Comparison of ENCODE assay signal across 14 cellular contexts in the genomic region with DNA sequence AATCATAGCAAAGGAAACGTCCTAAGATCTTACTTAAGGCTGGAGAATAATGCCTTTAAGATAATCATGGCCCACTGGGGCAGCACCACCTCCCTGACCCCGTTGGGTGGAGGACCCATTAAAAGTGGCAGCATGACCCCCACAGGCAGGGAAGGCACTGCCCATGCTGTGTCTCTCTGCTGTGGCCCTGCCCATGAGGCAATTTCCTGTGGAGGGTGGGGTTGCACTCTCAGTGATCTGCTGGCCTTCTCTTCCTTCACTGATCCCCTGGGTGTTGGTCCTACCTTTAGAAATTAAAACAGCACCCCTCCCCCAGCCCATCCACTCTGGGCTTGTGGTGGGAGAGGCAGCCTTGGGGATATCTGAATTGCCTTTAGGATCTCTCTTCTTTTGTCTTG. TPM values are rescaled to one million over a fixed set of nuclear protein-coding genes. Genes with fewer than 3 reads are reported as not detected.
A peak's percentile ranks its signal among the peaks of the same experiment; 100 is the strongest.
DNase-seq lines count a peak whose midpoint lies in the region; ATAC-seq and TF ChIP-seq lines count a peak whose summit lies in the region.
"Had no signal": no experiment of that assay in that cellular context is flagged by ENCODE, and none has a peak within 500 bp of the region (broad histone marks: within the 10 kb centered on the region; RNA-seq: fewer than 3 reads in every experiment).

No MANE protein-coding gene starts in this region.

- POLR2A ChIA-PET in WTC11 (lab: Charles Lee): no interaction called here

- H3K4me1 Mint-ChIP-seq in WTC11: peaks cover 51% of the 10 kb centered on the region

- H3K27me3 ChIP-seq in layer of hippocampus (ENCODE audit: control insufficient read depth, insufficient read depth, low read length): no peaks in the 10 kb centered on the region

- peaks cover 6% of the 10 kb centered on the region for H3K9me3 Mint-ChIP-seq in WTC11
- H3K9me3 Mint-ChIP-seq: HFFc6 had no signal

- peak overlapping the region; percentile 1 for H3K27ac ChIP-seq in layer of hippocampus (ENCODE audit: low read depth, low read length)
- H3K27ac ChIP-seq: WERI-Rb-1 had no signal

- CTCF ChIA-PET in WTC11 (lab: Charles Lee): no interaction called here

- ATAC-seq in WTC11: peak; percentile 39; the same call in 1 of the 2 replicates
- ATAC-seq in omental fat pad (ENCODE audit: low FRiP score): no peak

- peak overlapping the region; percentile 28; the same call in 1 of the 2 replicates for H3K27ac Mint-ChIP-seq in WTC11
- H3K27ac Mint-ChIP-seq: HFFc6 had no signal

- TF ChIP-seq CTCF in WTC11 (IDR thresholded peaks at IDR 0.05): no peak
- no peak for TF ChIP-seq CTCF in omental fat pad (IDR thresholded peaks at IDR 0.05)

- no peaks in the 10 kb centered on the region for H3K27me3 Mint-ChIP-seq in WTC11 (ENCODE audit: low read depth)

- peaks cover 5% of the 10 kb centered on the region for H3K36me3 Mint-ChIP-seq in WTC11

- DNase-seq in SIG-M5 treated with dmso at 0.1 percent for 504 hours (lab: John Stamatoyannopoulos, UW; ENCODE audit: unreplicated experiment) (peak; percentile 24), SIG-M5 (lab: John Stamatoyannopoulos, UW) (no peak), WTC11 (ENCODE audit: low spot score) (no peak), superior temporal gyrus (ENCODE audit: extremely low spot score) (peak; percentile 35), NCI-H128 (lab: John Stamatoyannopoulos, UW; ENCODE audit: unreplicated experiment) (no peak), omental fat pad (ENCODE audit: low spot score) (no peak), cerebellar nuclear complex (lab: John Stamatoyannopoulos, UW) (no peak)
- DNase-seq: activated effector memory CD4-positive, alpha-beta T cell treated with anti-CD3 and anti-CD28 coated beads, Interleukin-2, amount 50 U/mL, for 16 hours; HFFc6; NCI-H1694; stimulated activated naive CD4-positive, alpha-beta T cell; WERI-Rb-1 had no signal

- H3K4me3 Mint-ChIP-seq in WTC11: no peak overlapping the region
- H3K4me3 Mint-ChIP-seq: HFFc6 had no signal

TF ChIP-seq in WTC11, 78 proteins besides CTCF, POLR2A, EP300 and RAD21 (continues in another document):
- TF ChIP-seq MAX (CRISPR knock-in tag; IDR thresholded peaks at IDR 0.05): no peak
- TF ChIP-seq, protein P1, sequence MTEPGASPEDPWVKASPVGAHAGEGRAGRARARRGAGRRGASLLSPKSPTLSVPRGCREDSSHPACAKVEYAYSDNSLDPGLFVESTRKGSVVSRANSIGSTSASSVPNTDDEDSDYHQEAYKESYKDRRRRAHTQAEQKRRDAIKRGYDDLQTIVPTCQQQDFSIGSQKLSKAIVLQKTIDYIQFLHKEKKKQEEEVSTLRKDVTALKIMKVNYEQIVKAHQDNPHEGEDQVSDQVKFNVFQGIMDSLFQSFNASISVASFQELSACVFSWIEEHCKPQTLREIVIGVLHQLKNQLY (CRISPR knock-in tag; IDR thresholded peaks at IDR 0.05): no peak
- TF ChIP-seq NR3C1 (CRISPR knock-in tag; conservative IDR thresholded peaks at IDR 0.05; ENCODE audit: low read depth): no peak
- no peak for TF ChIP-seq GABPB1 (CRISPR knock-in tag; IDR thresholded peaks at IDR 0.05)
- no peak for TF ChIP-seq ATF2 (CRISPR knock-in tag; IDR thresholded peaks at IDR 0.05; ENCODE audit: borderline replicate concordance, low read depth)
- no peak for TF ChIP-seq ZNF121 (CRISPR knock-in tag; IDR thresholded peaks at IDR 0.05)
- TF ChIP-seq FOXJ3 (CRISPR knock-in tag; IDR thresholded peaks at IDR 0.05; ENCODE audit: borderline replicate concordance): no peak
- TF ChIP-seq IRF2 (CRISPR knock-in tag; IDR thresholded peaks at IDR 0.05; ENCODE audit: borderline replicate concordance, low read depth): no peak
- no peak for TF ChIP-seq ZNF416 (CRISPR knock-in tag; IDR thresholded peaks at IDR 0.05)
- TF ChIP-seq CBFB (CRISPR knock-in tag; IDR thresholded peaks at IDR 0.05; ENCODE audit: low read depth): no peak
- no peak for TF ChIP-seq SMAD3 (CRISPR knock-in tag; IDR thresholded peaks at IDR 0.05; ENCODE audit: borderline replicate concordance)
- TF ChIP-seq, protein P2, sequence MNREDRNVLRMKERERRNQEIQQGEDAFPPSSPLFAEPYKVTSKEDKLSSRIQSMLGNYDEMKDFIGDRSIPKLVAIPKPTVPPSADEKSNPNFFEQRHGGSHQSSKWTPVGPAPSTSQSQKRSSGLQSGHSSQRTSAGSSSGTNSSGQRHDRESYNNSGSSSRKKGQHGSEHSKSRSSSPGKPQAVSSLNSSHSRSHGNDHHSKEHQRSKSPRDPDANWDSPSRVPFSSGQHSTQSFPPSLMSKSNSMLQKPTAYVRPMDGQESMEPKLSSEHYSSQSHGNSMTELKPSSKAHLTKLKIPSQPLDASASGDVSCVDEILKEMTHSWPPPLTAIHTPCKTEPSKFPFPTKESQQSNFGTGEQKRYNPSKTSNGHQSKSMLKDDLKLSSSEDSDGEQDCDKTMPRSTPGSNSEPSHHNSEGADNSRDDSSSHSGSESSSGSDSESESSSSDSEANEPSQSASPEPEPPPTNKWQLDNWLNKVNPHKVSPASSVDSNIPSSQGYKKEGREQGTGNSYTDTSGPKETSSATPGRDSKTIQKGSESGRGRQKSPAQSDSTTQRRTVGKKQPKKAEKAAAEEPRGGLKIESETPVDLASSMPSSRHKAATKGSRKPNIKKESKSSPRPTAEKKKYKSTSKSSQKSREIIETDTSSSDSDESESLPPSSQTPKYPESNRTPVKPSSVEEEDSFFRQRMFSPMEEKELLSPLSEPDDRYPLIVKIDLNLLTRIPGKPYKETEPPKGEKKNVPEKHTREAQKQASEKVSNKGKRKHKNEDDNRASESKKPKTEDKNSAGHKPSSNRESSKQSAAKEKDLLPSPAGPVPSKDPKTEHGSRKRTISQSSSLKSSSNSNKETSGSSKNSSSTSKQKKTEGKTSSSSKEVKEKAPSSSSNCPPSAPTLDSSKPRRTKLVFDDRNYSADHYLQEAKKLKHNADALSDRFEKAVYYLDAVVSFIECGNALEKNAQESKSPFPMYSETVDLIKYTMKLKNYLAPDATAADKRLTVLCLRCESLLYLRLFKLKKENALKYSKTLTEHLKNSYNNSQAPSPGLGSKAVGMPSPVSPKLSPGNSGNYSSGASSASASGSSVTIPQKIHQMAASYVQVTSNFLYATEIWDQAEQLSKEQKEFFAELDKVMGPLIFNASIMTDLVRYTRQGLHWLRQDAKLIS (CRISPR knock-in tag; IDR thresholded peaks at IDR 0.05; ENCODE audit: borderline replicate concordance): no peak
- TF ChIP-seq, protein P3, sequence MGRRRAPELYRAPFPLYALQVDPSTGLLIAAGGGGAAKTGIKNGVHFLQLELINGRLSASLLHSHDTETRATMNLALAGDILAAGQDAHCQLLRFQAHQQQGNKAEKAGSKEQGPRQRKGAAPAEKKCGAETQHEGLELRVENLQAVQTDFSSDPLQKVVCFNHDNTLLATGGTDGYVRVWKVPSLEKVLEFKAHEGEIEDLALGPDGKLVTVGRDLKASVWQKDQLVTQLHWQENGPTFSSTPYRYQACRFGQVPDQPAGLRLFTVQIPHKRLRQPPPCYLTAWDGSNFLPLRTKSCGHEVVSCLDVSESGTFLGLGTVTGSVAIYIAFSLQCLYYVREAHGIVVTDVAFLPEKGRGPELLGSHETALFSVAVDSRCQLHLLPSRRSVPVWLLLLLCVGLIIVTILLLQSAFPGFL (CRISPR knock-in tag; IDR thresholded peaks at IDR 0.05; ENCODE audit: borderline replicate concordance): no peak

RNA-seq across cellular contexts. Expression of gene KLRK1, which starts 17.3 kb away (rescaled TPM):
- total RNA-seq in WTC11 (2021) (0.15 to 0.23 TPM in 2 of 3 replicates, not detected in the other), omental fat pad (1 to 10 TPM; 2.7 to 6.5 (median 4.2) TPM)
- total RNA-seq: HFFc6 had no signal

RNA-seq across cellular contexts. Expression of gene KLRC4, which starts 37.0 kb away (rescaled TPM):
- total RNA-seq in WTC11 (2021): not detected in 3 replicates
- under 1 TPM in 2 of 4 donors, not detected in 2; 0.63 to 0.96 TPM for total RNA-seq in omental fat pad
- total RNA-seq: HFFc6 had no signal

RNA-seq across cellular contexts. Expression of gene KLRC3, which starts 47.9 kb away (rescaled TPM):
- total RNA-seq in WTC11 (2021) (not detected in 3 replicates), omental fat pad (1 to 10 TPM in 1 of 4 donors, not detected in 3; 1.3 TPM)
- total RNA-seq: HFFc6, mucosa of gallbladder had no signal

Comparison
In these comparisons a context has a peak if more than half of its experiments do, and no peak if none do; other contexts are left out.
1. DNase-seq: peak in SIG-M5 treated with dmso at 0.1 percent for 504 hours (single experiment) and superior temporal gyrus (single experiment); none in SIG-M5 (single experiment), WTC11 (single experiment), NCI-H128 (single experiment), omental fat pad (single experiment) and cerebellar nuclear complex (0 of 2).